ENCODE assay signal across 20 cellular contexts in the genomic region with DNA sequence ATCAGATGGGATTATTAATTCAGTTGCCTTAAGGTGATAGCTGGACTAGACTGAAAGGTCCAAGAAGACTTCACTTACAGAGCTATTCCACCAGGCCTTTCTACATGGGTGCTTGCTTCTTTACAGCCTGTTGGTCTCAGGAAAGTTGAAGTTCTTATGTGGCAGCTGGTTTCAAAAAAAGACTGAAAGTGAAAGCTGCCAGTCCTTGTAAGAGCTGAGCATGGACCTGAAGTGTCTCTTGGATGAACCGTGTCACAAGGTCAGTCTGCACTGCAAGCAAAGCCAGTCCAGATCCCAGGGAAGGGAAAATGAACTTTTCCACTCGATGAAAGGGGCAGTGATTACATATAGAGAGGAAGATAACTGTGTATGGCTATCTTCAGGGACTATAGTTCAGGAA.
DNase-seq lines count a peak whose midpoint lies in the region; TF ChIP-seq lines count a peak whose summit lies in the region.
"Had no signal": no experiment of that assay in that cellular context is flagged by ENCODE, and none has a peak within 500 bp of the region (broad histone marks: within the 10 kb centered on the region; RNA-seq: fewer than 3 reads in every experiment).

No MANE protein-coding gene starts in this region.

- H2BK12ac ChIP-seq in neuronal stem cell (ENCODE audit: low read length), result no peak overlapping the region

- H2BK5ac ChIP-seq in neuronal stem cell (ENCODE audit: low read length), result no peak overlapping the region

- no peaks in the 10 kb centered on the region for H3K36me3 ChIP-seq in neuronal stem cell (replicated peaks in 1 of 2; ENCODE audit: control insufficient read depth in 2 of 2, insufficient read depth in 2 of 2, low read length in 2 of 2)
- no peaks in the 10 kb centered on the region for H3K36me3 ChIP-seq in PC-9 (ENCODE audit: low read depth)
- H3K36me3 ChIP-seq: BE2C, heart left ventricle, tibial nerve had no signal

- no peak overlapping the region for H2BK120ac ChIP-seq in neuronal stem cell (ENCODE audit: low read depth, low read length)

- intact Hi-C loops in PC-9 (cut with micrococcal nuclease; ENCODE audit: unreplicated experiment), result no loop called here

- H3K4me1 ChIP-seq in neuronal stem cell (ENCODE audit: control insufficient read depth in 2 of 2, insufficient read depth in 1 of 2, low read depth in 1 of 2, low read length in 2 of 2) (no peaks in the 10 kb centered on the region), PC-9 (replicated peaks; ENCODE audit: insufficient read depth) (no peaks in the 10 kb centered on the region)
- H3K4me1 ChIP-seq: BE2C, heart left ventricle, tibial nerve had no signal

- H3K27ac ChIP-seq in neuronal stem cell (replicated peaks; ENCODE audit: low read length), result no peak overlapping the region
- H3K27ac ChIP-seq in PC-9, result no peak overlapping the region
- H3K27ac ChIP-seq: 22Rv1, heart left ventricle, tibial nerve had no signal

- H3K4me3 ChIP-seq in neuronal stem cell (ENCODE audit: low read length in 2 of 2), result no peak overlapping the region
- H3K4me3 ChIP-seq in PC-9, result no peak overlapping the region
- H3K4me3 ChIP-seq: heart left ventricle, tibial nerve had no signal

- no peak overlapping the region for H3K14ac ChIP-seq in neuronal stem cell (ENCODE audit: low read length)

- H3K27me3 ChIP-seq in neuronal stem cell (ENCODE audit: control insufficient read depth in 3 of 3, insufficient read depth in 3 of 3, low read depth in 1 of 3, low read length in 3 of 3), result no peaks in the 10 kb centered on the region
- no peaks in the 10 kb centered on the region for H3K27me3 ChIP-seq in PC-9 (ENCODE audit: insufficient read depth, low read depth)
- H3K27me3 ChIP-seq: BE2C, heart left ventricle, tibial nerve had no signal

- H2AFZ ChIP-seq in neuronal stem cell (ENCODE audit: low read length) (no peak overlapping the region), PC-9 (no peak overlapping the region)

- H3K79me1 ChIP-seq in neuronal stem cell (ENCODE audit: low read depth, low read length), result no peaks in the 10 kb centered on the region

- no peak overlapping the region for H3K9ac ChIP-seq in neuronal stem cell (ENCODE audit: low read depth, low read length, poor library complexity)

- DNase-seq in DMS79 treated with DMSO at 0.1 percent for 48 hours (lab: John Stamatoyannopoulos, UW) (peak; percentile 34), DMS79 (lab: John Stamatoyannopoulos, UW) (no peak), NAMALWA (ENCODE audit: low spot score) (peak; percentile 60), fibroblast of peridontal ligament (ENCODE audit: extremely low read depth) (peak; percentile 19), stromal cell of bone marrow (ENCODE audit: low read depth) (peak; percentile 5), neuronal stem cell (ENCODE audit: low spot score) (no peak), PC-9 (no peak), islet precursor cell (no peak)
- DNase-seq: activated CD4-positive, alpha-beta T cell treated with anti-CD3 and anti-CD28 coated beads for 4 hours; activated gamma-delta T cell; amniotic stem cell; BE2C; effector CD4-positive, alpha-beta T cell; GDM1; heart left ventricle; mesendoderm; NCI-H774; nephron progenitor cell had no signal

- H3K9me2 ChIP-seq in PC-9 (ENCODE audit: insufficient read depth), result no peaks in the 10 kb centered on the region; the same call in 1 of the 2 replicates

- BruUV-seq in PC-9 (replicated peaks; lab: Mats Ljungman, UMichigan), result no TSS peak

- no peak overlapping the region for H3K4ac ChIP-seq in neuronal stem cell (ENCODE audit: low read length)

- H3K18ac ChIP-seq in neuronal stem cell (ENCODE audit: low read length), result no peak overlapping the region

- no peak overlapping the region for H3K23ac ChIP-seq in neuronal stem cell (ENCODE audit: low read depth, low read length, poor library complexity)

- H3K4me2 ChIP-seq in neuronal stem cell (ENCODE audit: insufficient read depth, low read length, poor library complexity, severe bottlenecking) (no peak overlapping the region), PC-9 (no peak overlapping the region)

- CTCF ChIA-PET in PC-9 (lab: Charles Lee), result no interaction called here

- no peak overlapping the region for H4K8ac ChIP-seq in neuronal stem cell (ENCODE audit: low read depth, low read length)

- H3K79me2 ChIP-seq in PC-9 (ENCODE audit: low read depth), result no peaks in the 10 kb centered on the region

- POLR2A ChIA-PET in PC-9 (lab: Charles Lee; ENCODE audit: unreplicated experiment), result no interaction called here

- no CpG with 5 or more reads among the region's 2 CpGs for WGBS in neuronal stem cell (ENCODE audit: extremely low coverage in 2 of 2, insufficient read length in 2 of 2, insufficient replicate concordance in 1 of 2), 2 donors

- H2BK15ac ChIP-seq in neuronal stem cell (ENCODE audit: low read length), result no peak overlapping the region

- H3F3A ChIP-seq in PC-9 (ENCODE audit: insufficient read depth, low read depth), result no peaks in the 10 kb centered on the region

- H4K91ac ChIP-seq in neuronal stem cell (ENCODE audit: low read depth, low read length, poor library complexity), result no peak overlapping the region

- TF ChIP-seq CTCF in PC-9 (conservative IDR thresholded peaks at IDR 0.05), result no peak

- no peak overlapping the region for H2AK5ac ChIP-seq in neuronal stem cell (ENCODE audit: low read depth, low read length)

- H3K9me3 ChIP-seq in neuronal stem cell (replicated peaks in 1 of 2; ENCODE audit: control insufficient read depth in 2 of 2, insufficient read depth in 1 of 2, low read depth in 1 of 2, low read length in 2 of 2) (no peaks in the 10 kb centered on the region), PC-9 (ENCODE audit: insufficient read depth, low read depth) (no peaks in the 10 kb centered on the region)
- H3K9me3 ChIP-seq: BE2C, tibial nerve had no signal

- no peaks in the 10 kb centered on the region for H4K20me1 ChIP-seq in PC-9 (ENCODE audit: insufficient read depth)

Comparison
In these comparisons a context has a peak if more than half of its experiments do, and no peak if none do; other contexts are left out.
1. DNase-seq: peak in DMS79 treated with DMSO at 0.1 percent for 48 hours (single experiment), NAMALWA (single experiment), fibroblast of peridontal ligament (single experiment) and stromal cell of bone marrow (single experiment); none in DMS79 (single experiment), neuronal stem cell (single experiment), PC-9 (0 of 2) and islet precursor cell (single experiment).